ENCODE assay signal across 1 cellular context in genomic region chr11:64305691-64306562, GRCh38.
TF ChIP-seq lines count a peak whose summit lies in the region.

No MANE protein-coding gene starts in this region.

TF ChIP-seq in HEK293, 187 proteins besides CTCF, POLR2A, EP300 and RAD21 (continued from another document):
- TF ChIP-seq ZNF148 (tag by site-specific recombination; IDR thresholded peaks at IDR 0.05; ENCODE audit: borderline replicate concordance) = no peak
- TF ChIP-seq ZNF335 (tag by site-specific recombination; conservative IDR thresholded peaks at IDR 0.05) = peak; percentile 70
- TF ChIP-seq PRDM2 (tag by site-specific recombination; IDR thresholded peaks at IDR 0.05; ENCODE audit: borderline replicate concordance) = no peak
- no peak for TF ChIP-seq MEIS1 (CRISPR knock-in tag; IDR thresholded peaks at IDR 0.05; ENCODE audit: borderline replicate concordance)
- peak; percentile 63 for TF ChIP-seq PATZ1 (tag by site-specific recombination; IDR thresholded peaks at IDR 0.05)
- no peak; the same call in none of the 2 replicates for TF ChIP-seq KLF17 (tag by site-specific recombination; IDR thresholded peaks at IDR 0.05)
